ENCODE assay signal across 16 cellular contexts in genomic region chr7:98423043-98423442, GRCh38. TPM values are rescaled to one million over a fixed set of nuclear protein-coding genes. Genes with fewer than 3 reads are reported as not detected.
DNase-seq lines count a peak whose midpoint lies in the region; ATAC-seq, FAIRE-seq and TF ChIP-seq lines count a peak whose summit lies in the region.
"Had no signal": no experiment of that assay in that cellular context is flagged by ENCODE, and none has a peak within 500 bp of the region (broad histone marks: within the 10 kb centered on the region; RNA-seq: fewer than 3 reads in every experiment).

No MANE protein-coding gene starts in this region.

- no peak overlapping the region for H2AFZ ChIP-seq in GM12878 (ENCODE audit: control insufficient read depth, low read depth, low read length)
- H2AFZ ChIP-seq: neural progenitor cell had no signal

- intact Hi-C loops in A673 (cut with micrococcal nuclease; ENCODE audit: unreplicated experiment), result no loop called here
- intact Hi-C loops in GM12878 (cut with micrococcal nuclease; ENCODE audit: unreplicated experiment), result no loop called here

- no peak for TF ChIP-seq EP300 in GM12878 (IDR thresholded peaks at IDR 0.05; ENCODE audit: borderline replicate concordance in 1 of 2, control insufficient read depth in 1 of 2, low read depth in 2 of 2, low read length in 2 of 2)

- no peak for TF ChIP-seq CTCF in A673 (conservative IDR thresholded peaks at IDR 0.05; ENCODE audit: low read depth, low read length)
- TF ChIP-seq CTCF in GM12865 (IDR thresholded peaks at IDR 0.05; ENCODE audit: insufficient read depth, low read depth, low read length, missing control alignments), result no peak
- TF ChIP-seq CTCF in GM12878 (IDR thresholded peaks at IDR 0.05 in 2 of 3, conservative IDR thresholded peaks at IDR 0.05 in 1 of 3; ENCODE audit: control insufficient read depth in 2 of 3, extremely low read depth in 1 of 3, insufficient read depth in 1 of 3, low read depth in 3 of 3, low read length in 3 of 3), result no peak

- H3K9ac ChIP-seq in GM12878 (ENCODE audit: control insufficient read depth, insufficient read depth, low read length), result no peak overlapping the region
- H3K9ac ChIP-seq: neural progenitor cell had no signal

- H3K4me1 ChIP-seq in A673 (ENCODE audit: insufficient read depth, low read length, poor library complexity, severe bottlenecking) (no peaks in the 10 kb centered on the region), GM12878 (ENCODE audit: control insufficient read depth, insufficient read depth, low read length) (no peaks in the 10 kb centered on the region)
- H3K4me1 ChIP-seq: neural progenitor cell had no signal

- no peak overlapping the region for H3K27ac ChIP-seq in A673 (ENCODE audit: low read depth, low read length, poor library complexity, severe bottlenecking)
- H3K27ac ChIP-seq in GM12878 (ENCODE audit: control insufficient read depth, insufficient read depth), result no peak overlapping the region
- H3K27ac ChIP-seq: coronary artery, neural progenitor cell had no signal

- no peaks in the 10 kb centered on the region for H3K27me3 ChIP-seq in A673 (replicated peaks; ENCODE audit: insufficient read depth, low read depth, low read length, poor library complexity)
- H3K27me3 ChIP-seq in GM12878 (replicated peaks in 1 of 2; ENCODE audit: control insufficient read depth in 2 of 2, insufficient read depth in 2 of 2, low read length in 1 of 2), result 0 out of 4 replicates have a peak, but pooled peaks cover 0 to 3% of the 10 kb centered on the region in 2 experiments

- no peaks in the 10 kb centered on the region for H4K20me1 ChIP-seq in GM12878 (ENCODE audit: control insufficient read depth, insufficient read depth)

- no peak for FAIRE-seq in GM12878 (lab: Jason Lieb, UNC)
- FAIRE-seq: GM12891 had no signal

- no peaks in the 10 kb centered on the region for H3K79me2 ChIP-seq in GM12878 (ENCODE audit: control insufficient read depth, insufficient read depth, low read length)

- BruUV-seq in A673 (replicated peaks; lab: Mats Ljungman, UMichigan) (no TSS peak), GM12878 (replicated peaks; lab: Mats Ljungman, UMichigan) (no TSS peak)

- peak; percentile 72 for DNase-seq in A673 (ENCODE audit: low spot score)
- peak; percentile 48 for DNase-seq in GM12865 (ENCODE audit: low read depth)
- peak; percentile 7 for DNase-seq in NCI-H2227 treated with DMSO at 0.1 percent for 48 hours (lab: John Stamatoyannopoulos, UW)
- no peak for DNase-seq in GM12878 (ENCODE audit: low read depth, low spot score)
- DNase-seq in NCI-H1092 (lab: John Stamatoyannopoulos, UW), result no peak
- DNase-seq in activated CD4-positive, alpha-beta T cell treated with anti-CD3 and anti-CD28 coated beads, Interleukin-2, amount 50 U/mL, for 48 hours, result no peak
- DNase-seq: activated CD8-positive, alpha-beta T cell treated with anti-CD3 and anti-CD28 coated beads for 36 hours; activated naive CD4-positive, alpha-beta T cell treated with anti-CD3 and anti-CD28 coated beads for 36 hours; CD8-positive, alpha-beta T cell; left colon; NCI-H187 treated with DMSO at 0.1 percent for 48 hours had no signal

- TF ChIP-seq POLR2A in GM12878 (IDR thresholded peaks at IDR 0.05; ENCODE audit: low read depth, low read length), result no peak

- in situ Hi-C loops in GM12878 (cut with MboI), result no loop called here

- SMC1A ChIA-PET in GM12878 (lab: Charles Lee; ENCODE audit: uncharacterized antibody, unreplicated experiment), result interaction anchor here (1.0 to 1.1 kb wide), 2 partner anchors 323 to 410 kb away, joined by 3 to 4 read pairs; no protein-coding TSS in a partner anchor

- RAD21 ChIA-PET in GM12878 (lab: Charles Lee; ENCODE audit: unreplicated experiment), result interaction anchor here (3.3 kb wide), 1 partner anchor 418 kb away, joined by 11 read pairs; no protein-coding TSS in a partner anchor

- POLR2A ChIA-PET in A673 (lab: Charles Lee; ENCODE audit: low non-redundant PET) (no interaction called here), GM12878 (lab: Charles Lee) (no interaction called here)

- H3K36me3 ChIP-seq in A673 (ENCODE audit: insufficient read depth, low read length, poor library complexity, severe bottlenecking), result no peaks in the 10 kb centered on the region
- no peaks in the 10 kb centered on the region for H3K36me3 ChIP-seq in GM12878 (ENCODE audit: control insufficient read depth in 2 of 2, insufficient read depth in 2 of 2, low read length in 1 of 2)
- H3K36me3 ChIP-seq: neural progenitor cell had no signal

- 58% methylated on average over 2 of the region's 2 CpGs for WGBS in GM12878 (ENCODE audit: insufficient coverage, insufficient replicate concordance, low lambda C conversion rate, missing lambda C conversion rate)

- H3K4me3 ChIP-seq in A673 (ENCODE audit: low read depth, low read length, poor library complexity, severe bottlenecking), result no peak overlapping the region
- H3K4me3 ChIP-seq in GM12865 (ENCODE audit: low read depth, low read length), result no peak overlapping the region
- H3K4me3 ChIP-seq in GM12878, result no peak overlapping the region
- H3K4me3 ChIP-seq: coronary artery, neural progenitor cell had no signal

- CTCF ChIA-PET in A673 (lab: Charles Lee), result no interaction called here
- CTCF ChIA-PET in GM12878 (lab: Yijun Ruan, JAX), result interaction anchor here (2.8 to 6.3 kb wide), 2 partner anchors 323 to 418 kb away, joined by 23 to 58 read pairs; no protein-coding TSS in a partner anchor

- no peak overlapping the region for H3K4me2 ChIP-seq in GM12878 (ENCODE audit: control insufficient read depth, insufficient read depth)
- H3K4me2 ChIP-seq: neural progenitor cell had no signal

- no peaks in the 10 kb centered on the region for H3K9me3 ChIP-seq in A673 (ENCODE audit: low read depth, low read length, poor library complexity, severe bottlenecking)
- no peaks in the 10 kb centered on the region for H3K9me3 ChIP-seq in GM12878 (replicated peaks; ENCODE audit: control insufficient read depth, insufficient read depth, low read length)

- ATAC-seq in GM12878 (peak; percentile 65), HG03469 (IDR thresholded peaks at IDR 0.05; ENCODE audit: unreplicated experiment) (no peak), HG03095 (IDR thresholded peaks at IDR 0.05; ENCODE audit: unreplicated experiment) (no peak)
- ATAC-seq: activated CD8-positive, alpha-beta T cell treated with anti-CD3 and anti-CD28 coated beads for 36 hours; CD8-positive, alpha-beta T cell; left colon had no signal

- TF ChIP-seq RAD21 in GM12878 (IDR thresholded peaks at IDR 0.05; ENCODE audit: insufficient read depth, low read depth, low read length), result no peak

TF ChIP-seq in GM12878, 131 proteins besides CTCF, POLR2A, EP300 and RAD21 (continues in another document):
- TF ChIP-seq RUNX3 (IDR thresholded peaks at IDR 0.05; ENCODE audit: low read length) (no peak), RFX5 (IDR thresholded peaks at IDR 0.05; ENCODE audit: low read depth, low read length) (no peak), BMI1 (IDR thresholded peaks at IDR 0.05; ENCODE audit: borderline replicate concordance) (no peak), NR2C2 (IDR thresholded peaks at IDR 0.05; ENCODE audit: borderline replicate concordance, control insufficient read depth, insufficient read length, low read depth) (no peak), JUNB (IDR thresholded peaks at IDR 0.05) (no peak), POU2F2 (IDR thresholded peaks at IDR 0.05; ENCODE audit: borderline replicate concordance, low read depth, low read length) (no peak), ETV6 (conservative IDR thresholded peaks at IDR 0.05 in 1 of 2, IDR thresholded peaks at IDR 0.05 in 1 of 2; ENCODE audit: borderline replicate concordance in 1 of 2, low read depth in 1 of 2) (no peak), YBX1 (IDR thresholded peaks at IDR 0.05) (no peak), IKZF1 (conservative IDR thresholded peaks at IDR 0.05) (no peak), IRF3 (IDR thresholded peaks at IDR 0.05) (no peak), STAT1 (conservative IDR thresholded peaks at IDR 0.05) (no peak)

RNA-seq across cellular contexts. Expression of gene BAIAP2L1, which starts 22.2 kb away (rescaled TPM):
- total RNA-seq in A673 (2021) (0.77 and 0.92 TPM in 2 replicates), GM12878 (2014; rRNA removed) (23.8 and 24.9 TPM in 2 replicates), GM12878 (2014; rRNA removed; fragmentation: Illumina TruSeq; extraction: Trizol) (32.2 and 32.6 TPM in 2 replicates), GM12878 (2021) (49.5 and 49.9 TPM in 2 replicates)
- 57.4 and 58.9 TPM in 2 replicates for total RNA-seq in GM12878 (2013; cell fraction: nucleolus; rRNA removed)
- polyA plus RNA-seq in GM12878 (2011; ENCODE audit: low read depth), result 17.1 TPM
- polyA plus RNA-seq in GM12878 (2011; rRNA removed) (25.2 and 25.3 TPM in 2 replicates), GM12878 (2014; fragmentation: Illumina TruSeq; extraction: Trizol) (60.2 and 89.5 TPM in 2 replicates), GM12878 (2014; fragmentation: Nextera tagmentation; extraction: Ambion mirVana) (10 to 100 TPM in 1 of 2 experiments, 1 to 10 TPM in 1; 8.9 to 11.6 TPM), GM12878 (2014; rRNA removed) (38.7 and 40.3 TPM in 2 replicates), GM12878 (2016; fragmentation: Nextera tagmentation; extraction: Ambion mirVana) (10 to 100 TPM; 54.9 to 58.3 TPM)
- polyA plus RNA-seq in GM12878 (2011; cell fraction: cytosol; rRNA removed), result 23.8 and 25.3 TPM in 2 replicates
- 21.1 and 23.7 TPM in 2 replicates for polyA plus RNA-seq in GM12878 (2011; cell fraction: nucleus; rRNA removed)
- polyA plus RNA-seq in GM12878 (2012), result 23.9 and 25.8 TPM in 2 replicates
- 20.7 and 22.2 TPM in 2 replicates for polyA minus RNA-seq in GM12878 (2011; rRNA and poly(A)+ RNA removed)
- polyA minus RNA-seq in GM12878 (2011; cell fraction: cytosol; rRNA and poly(A)+ RNA removed), result 10.6 and 10.7 TPM in 2 replicates
- polyA minus RNA-seq in GM12878 (2011; cell fraction: nucleus; rRNA and poly(A)+ RNA removed), result 10.6 and 16.7 TPM in 2 replicates

Comparison
In these comparisons a context has a peak if more than half of its experiments do, and no peak if none do; other contexts are left out.
1. DNase-seq: peak in A673 (single experiment), GM12865 (single experiment) and NCI-H2227 treated with DMSO at 0.1 percent for 48 hours (single experiment); none in GM12878 (single experiment), NCI-H1092 (single experiment) and activated CD4-positive, alpha-beta T cell treated with anti-CD3 and anti-CD28 coated beads, Interleukin-2, amount 50 U/mL, for 48 hours (0 of 2).
2. RNA of gene BAIAP2L1, which starts 22.2 kb away (total RNA-seq): 23.8 to 58.9 TPM in GM12878; 0.77 to 0.92 TPM in A673; every median in the first group is over 10 times any median in the second.